10 cellular contexts compared by ENCODE assay signal in genomic region chr13:113880651-113881611, GRCh38. TPM values are rescaled to one million over a fixed set of nuclear protein-coding genes. Genes with fewer than 3 reads are reported as not detected.
DNase-seq lines count a peak whose midpoint lies in the region; ATAC-seq and TF ChIP-seq lines count a peak whose summit lies in the region.
"Had no signal": no experiment of that assay in that cellular context is flagged by ENCODE, and none has a peak within 500 bp of the region (broad histone marks: within the 10 kb centered on the region; RNA-seq: fewer than 3 reads in every experiment).

No MANE protein-coding gene starts in this region.

- H3K27me3 Mint-ChIP-seq in MCF 10A (ENCODE audit: insufficient read depth, unreplicated experiment): no peaks in the 10 kb centered on the region
- H3K27me3 Mint-ChIP-seq in endothelial cell (ENCODE audit: unreplicated experiment): peaks cover 10% of the 10 kb centered on the region
- peaks cover 0 to 8% (median 0%) of the 10 kb centered on the region in 5 donors for H3K27me3 Mint-ChIP-seq in naive thymus-derived CD4-positive, alpha-beta T cell

- no peaks in the 10 kb centered on the region for H3K9me3 Mint-ChIP-seq in MCF 10A (ENCODE audit: unreplicated experiment)
- H3K9me3 Mint-ChIP-seq in endothelial cell (ENCODE audit: unreplicated experiment): no peaks in the 10 kb centered on the region
- peaks cover 0 to 2% (median 0%) of the 10 kb centered on the region in 11 donors for H3K9me3 Mint-ChIP-seq in naive thymus-derived CD4-positive, alpha-beta T cell

- peak; percentile 24 for ATAC-seq in naive thymus-derived CD4-positive, alpha-beta T cell
- ATAC-seq in HG02642 (IDR thresholded peaks at IDR 0.05; ENCODE audit: poor library complexity, unreplicated experiment): no peak
- ATAC-seq in HG03280 (IDR thresholded peaks at IDR 0.05; ENCODE audit: unreplicated experiment): no peak
- no peak for ATAC-seq in GM21423 (IDR thresholded peaks at IDR 0.05; ENCODE audit: unreplicated experiment)

- H3K27ac Mint-ChIP-seq in MCF 10A (ENCODE audit: low read depth, unreplicated experiment) (no peak overlapping the region), endothelial cell (ENCODE audit: unreplicated experiment) (peak overlapping the region; percentile 12)
- peak overlapping the region in 3 of 9 donors; percentile 26 to 89 (median 61) for H3K27ac Mint-ChIP-seq in naive thymus-derived CD4-positive, alpha-beta T cell
- H3K27ac Mint-ChIP-seq: activated naive CD4-positive, alpha-beta T cell treated with anti-CD3 and anti-CD28 coated beads, Interleukin-2, amount 10 ng/mL, durations not matched to agents 7 days and 5 days had no signal

- CTCF ChIA-PET in MCF 10A (lab: Yijun Ruan, JAX): interaction anchor here (1.4 kb wide), 1 partner anchor 19 kb away, joined by 4 read pairs; no protein-coding TSS in a partner anchor
- CTCF ChIA-PET in naive thymus-derived CD4-positive, alpha-beta T cell (lab: Charles Lee): no interaction called here

- H3K27ac ChIP-seq in breast epithelium: peak overlapping the region; percentile 82 to 85
- H3K27ac ChIP-seq in naive thymus-derived CD4-positive, alpha-beta T cell (ENCODE audit: low read depth, low read length): no peak overlapping the region
- H3K27ac ChIP-seq in uterus: peak overlapping the region; percentile 74

- H3K36me3 Mint-ChIP-seq in MCF 10A (ENCODE audit: insufficient read depth, unreplicated experiment) (no peaks in the 10 kb centered on the region), endothelial cell (ENCODE audit: low read depth, unreplicated experiment) (peaks cover 9% of the 10 kb centered on the region)
- no peaks in the 10 kb centered on the region for H3K36me3 Mint-ChIP-seq in naive thymus-derived CD4-positive, alpha-beta T cell
- H3K36me3 Mint-ChIP-seq: activated naive CD4-positive, alpha-beta T cell treated with anti-CD3 and anti-CD28 coated beads, Interleukin-2, amount 10 ng/mL, durations not matched to agents 7 days and 5 days had no signal

- H3K36me3 ChIP-seq in breast epithelium (no peaks in the 10 kb centered on the region), uterus (no peaks in the 10 kb centered on the region)
- H3K36me3 ChIP-seq in naive thymus-derived CD4-positive, alpha-beta T cell (ENCODE audit: control insufficient read depth in 2 of 3, insufficient read depth in 3 of 3, low read length in 3 of 3): no peaks in the 10 kb centered on the region

- no peaks in the 10 kb centered on the region for H3K9me3 ChIP-seq in breast epithelium
- H3K9me3 ChIP-seq in naive thymus-derived CD4-positive, alpha-beta T cell (ENCODE audit: control insufficient read depth in 2 of 3, low read length in 3 of 3): no peaks in the 10 kb centered on the region
- no peaks in the 10 kb centered on the region for H3K9me3 ChIP-seq in uterus

- POLR2A ChIA-PET in MCF 10A (lab: Yijun Ruan, JAX): no interaction called here
- POLR2A ChIA-PET in naive thymus-derived CD4-positive, alpha-beta T cell (lab: Charles Lee): interaction anchor here (1.1 kb wide), 1 partner anchor 27 kb away, joined by 3 read pairs; no protein-coding TSS in a partner anchor

- DNase-seq in breast epithelium (ENCODE audit: low spot score in 2 of 2) (peak in 1 of 2 donors; percentile 79), MCF 10A (ENCODE audit: unreplicated experiment) (no peak), endothelial cell (ENCODE audit: low spot score) (no peak), uterus (no peak)
- DNase-seq in naive thymus-derived CD4-positive, alpha-beta T cell: peak in 1 of 9 donors; percentile 14
- DNase-seq: activated naive CD4-positive, alpha-beta T cell treated with anti-CD3 and anti-CD28 coated beads, Interleukin-2, amount 10 ng/mL, durations not matched to agents 7 days and 5 days; NCI-H1417 treated with DMSO at 0.1 percent for 48 hours had no signal

- no peaks in the 10 kb centered on the region for H3K27me3 ChIP-seq in breast epithelium
- no peaks in the 10 kb centered on the region for H3K27me3 ChIP-seq in naive thymus-derived CD4-positive, alpha-beta T cell (ENCODE audit: control insufficient read depth in 2 of 2, insufficient read depth in 2 of 2, low read length in 2 of 2)
- no peaks in the 10 kb centered on the region for H3K27me3 ChIP-seq in uterus

- TF ChIP-seq POLR2A in breast epithelium (IDR thresholded peaks at IDR 0.05) (no peak), uterus (IDR thresholded peaks at IDR 0.05) (no peak)

- H3K4me1 Mint-ChIP-seq in MCF 10A (ENCODE audit: insufficient read depth, unreplicated experiment) (no peaks in the 10 kb centered on the region), endothelial cell (ENCODE audit: unreplicated experiment) (peaks cover 22% of the 10 kb centered on the region)
- H3K4me1 Mint-ChIP-seq in naive thymus-derived CD4-positive, alpha-beta T cell: peaks cover 9 to 30% (median 26%) of the 10 kb centered on the region in 7 donors

- intact Hi-C loops in breast epithelium (cut with DNase I; ENCODE audit: low total_unique reads) (no loop called here), MCF 10A (cut with micrococcal nuclease) (no loop called here), uterus (cut with DNase I; ENCODE audit: low total_unique reads) (no loop called here)
- intact Hi-C loops in naive thymus-derived CD4-positive, alpha-beta T cell (cut with micrococcal nuclease): no loop called here

- TF ChIP-seq CTCF in breast epithelium (IDR thresholded peaks at IDR 0.05) (no peak), MCF 10A (IDR thresholded peaks at IDR 0.05; ENCODE audit: unreplicated experiment) (no peak), endothelial cell (IDR thresholded peaks at IDR 0.05; ENCODE audit: unreplicated experiment) (no peak), uterus (IDR thresholded peaks at IDR 0.05) (no peak)

- H3K4me1 ChIP-seq in breast epithelium (peaks cover 4 to 7% of the 10 kb centered on the region in 2 donors), uterus (peaks cover 7 to 8% of the 10 kb centered on the region in 2 donors)
- peaks cover 5 to 22% of the 10 kb centered on the region in 2 donors for H3K4me1 ChIP-seq in naive thymus-derived CD4-positive, alpha-beta T cell (ENCODE audit: control insufficient read depth in 2 of 2, insufficient read depth in 2 of 2, low read length in 2 of 2)

- H3K4me3 ChIP-seq in breast epithelium (peak overlapping the region in 1 of 3 donors; percentile 19), uterus (no peak overlapping the region)
- no peak overlapping the region for H3K4me3 ChIP-seq in naive thymus-derived CD4-positive, alpha-beta T cell (ENCODE audit: low read length)

- no TSS peak for BruUV-seq in MCF 10A (replicated peaks; lab: Mats Ljungman, UMichigan)

- H3K4me3 Mint-ChIP-seq in MCF 10A (ENCODE audit: unreplicated experiment) (no peak overlapping the region), endothelial cell (ENCODE audit: unreplicated experiment) (no peak overlapping the region)
- H3K4me3 Mint-ChIP-seq in naive thymus-derived CD4-positive, alpha-beta T cell: peak overlapping the region in 5 of 10 donors; percentile 41 to 53 (median 50)
- H3K4me3 Mint-ChIP-seq: activated naive CD4-positive, alpha-beta T cell treated with anti-CD3 and anti-CD28 coated beads, Interleukin-2, amount 10 ng/mL, durations not matched to agents 7 days and 5 days had no signal

RNA-seq across cellular contexts. Expression of gene GAS6, which starts 17.1 kb away (rescaled TPM):
- total RNA-seq in breast epithelium (100 to 1,000 TPM in 2 of 3 donors, 10 to 100 TPM in 1; 85.9 to 146 (median 103) TPM), MCF 10A (2022) (58.9 and 92.3 TPM in 2 replicates), endothelial cell (ENCODE audit: unreplicated experiment) (19.8 TPM), uterus (100 to 1,000 TPM; 128 to 287 (median 199) TPM)
- 1 to 10 TPM; 2.4 to 5.5 (median 3.2) TPM for total RNA-seq in naive thymus-derived CD4-positive, alpha-beta T cell
- under 1 TPM in 1 of 2 donors, not detected in 1; 0.38 TPM for polyA plus RNA-seq in naive thymus-derived CD4-positive, alpha-beta T cell
